ENCODE assay signal across 1 cellular context in the genomic region with DNA sequence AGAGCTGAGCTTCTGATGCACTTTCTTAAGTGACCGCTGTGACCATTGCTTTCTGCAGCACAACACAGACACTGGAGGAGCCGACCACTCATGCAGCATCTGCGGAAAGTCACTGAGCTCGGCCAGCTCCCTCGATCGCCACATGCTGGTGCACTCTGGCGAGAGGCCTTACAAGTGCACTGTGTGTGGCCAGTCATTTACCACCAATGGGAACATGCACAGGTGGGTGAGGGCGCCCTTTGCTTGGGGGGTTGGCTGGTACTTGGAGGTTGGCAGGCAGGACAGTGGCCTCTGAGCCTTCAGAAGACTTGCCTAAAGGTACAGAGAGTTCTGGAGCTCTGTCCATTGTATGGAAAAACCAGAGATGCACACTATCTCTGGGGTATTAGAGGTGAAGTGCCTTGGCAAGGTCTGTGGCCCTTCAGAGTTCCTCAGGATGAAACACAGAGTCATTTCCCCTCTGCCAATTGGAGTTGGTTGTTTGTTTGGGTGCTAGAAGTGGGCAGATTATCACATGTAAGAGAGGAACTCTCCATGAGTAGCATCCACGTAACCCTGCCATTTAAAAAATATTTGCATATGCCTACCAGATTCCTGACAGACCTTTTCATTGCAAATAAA.
TF ChIP-seq lines count a peak whose summit lies in the region.

No MANE protein-coding gene starts in this region.

TF ChIP-seq in SK-N-SH, 30 proteins besides CTCF, POLR2A, EP300 and RAD21 (continued from another document):
- no peak for TF ChIP-seq USF1 (IDR thresholded peaks at IDR 0.05; ENCODE audit: borderline replicate concordance, low read depth)
- TF ChIP-seq, protein P1, sequence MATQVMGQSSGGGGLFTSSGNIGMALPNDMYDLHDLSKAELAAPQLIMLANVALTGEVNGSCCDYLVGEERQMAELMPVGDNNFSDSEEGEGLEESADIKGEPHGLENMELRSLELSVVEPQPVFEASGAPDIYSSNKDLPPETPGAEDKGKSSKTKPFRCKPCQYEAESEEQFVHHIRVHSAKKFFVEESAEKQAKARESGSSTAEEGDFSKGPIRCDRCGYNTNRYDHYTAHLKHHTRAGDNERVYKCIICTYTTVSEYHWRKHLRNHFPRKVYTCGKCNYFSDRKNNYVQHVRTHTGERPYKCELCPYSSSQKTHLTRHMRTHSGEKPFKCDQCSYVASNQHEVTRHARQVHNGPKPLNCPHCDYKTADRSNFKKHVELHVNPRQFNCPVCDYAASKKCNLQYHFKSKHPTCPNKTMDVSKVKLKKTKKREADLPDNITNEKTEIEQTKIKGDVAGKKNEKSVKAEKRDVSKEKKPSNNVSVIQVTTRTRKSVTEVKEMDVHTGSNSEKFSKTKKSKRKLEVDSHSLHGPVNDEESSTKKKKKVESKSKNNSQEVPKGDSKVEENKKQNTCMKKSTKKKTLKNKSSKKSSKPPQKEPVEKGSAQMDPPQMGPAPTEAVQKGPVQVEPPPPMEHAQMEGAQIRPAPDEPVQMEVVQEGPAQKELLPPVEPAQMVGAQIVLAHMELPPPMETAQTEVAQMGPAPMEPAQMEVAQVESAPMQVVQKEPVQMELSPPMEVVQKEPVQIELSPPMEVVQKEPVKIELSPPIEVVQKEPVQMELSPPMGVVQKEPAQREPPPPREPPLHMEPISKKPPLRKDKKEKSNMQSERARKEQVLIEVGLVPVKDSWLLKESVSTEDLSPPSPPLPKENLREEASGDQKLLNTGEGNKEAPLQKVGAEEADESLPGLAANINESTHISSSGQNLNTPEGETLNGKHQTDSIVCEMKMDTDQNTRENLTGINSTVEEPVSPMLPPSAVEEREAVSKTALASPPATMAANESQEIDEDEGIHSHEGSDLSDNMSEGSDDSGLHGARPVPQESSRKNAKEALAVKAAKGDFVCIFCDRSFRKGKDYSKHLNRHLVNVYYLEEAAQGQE (IDR thresholded peaks at IDR 0.05; ENCODE audit: low read depth, low read length): no peak
- no peak for TF ChIP-seq RCOR1 (IDR thresholded peaks at IDR 0.05; ENCODE audit: low read length)
- no peak for TF ChIP-seq PBX3 (IDR thresholded peaks at IDR 0.05)
- TF ChIP-seq GATA2 (CRISPR knock-in tag; IDR thresholded peaks at IDR 0.05): no peak
- no peak for TF ChIP-seq CHD2 (IDR thresholded peaks at IDR 0.05; ENCODE audit: low read length, partially characterized antibody)
- TF ChIP-seq TCF12 (IDR thresholded peaks at IDR 0.05): no peak
- TF ChIP-seq EZH2phosphoT487 (IDR thresholded peaks at IDR 0.05; ENCODE audit: borderline replicate concordance, low read depth): no peak
- TF ChIP-seq, protein P2, sequence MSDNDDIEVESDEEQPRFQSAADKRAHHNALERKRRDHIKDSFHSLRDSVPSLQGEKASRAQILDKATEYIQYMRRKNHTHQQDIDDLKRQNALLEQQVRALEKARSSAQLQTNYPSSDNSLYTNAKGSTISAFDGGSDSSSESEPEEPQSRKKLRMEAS (IDR thresholded peaks at IDR 0.05; ENCODE audit: low read depth): no peak
- no peak for TF ChIP-seq FOXJ3 (CRISPR knock-in tag; IDR thresholded peaks at IDR 0.05)
- no peak for TF ChIP-seq NFIC (IDR thresholded peaks at IDR 0.05; ENCODE audit: borderline replicate concordance)
- no peak for TF ChIP-seq TEAD4 (IDR thresholded peaks at IDR 0.05; ENCODE audit: borderline replicate concordance, insufficient read depth)
